Comparison of ENCODE assay signal across 20 cellular contexts in the genomic region with DNA sequence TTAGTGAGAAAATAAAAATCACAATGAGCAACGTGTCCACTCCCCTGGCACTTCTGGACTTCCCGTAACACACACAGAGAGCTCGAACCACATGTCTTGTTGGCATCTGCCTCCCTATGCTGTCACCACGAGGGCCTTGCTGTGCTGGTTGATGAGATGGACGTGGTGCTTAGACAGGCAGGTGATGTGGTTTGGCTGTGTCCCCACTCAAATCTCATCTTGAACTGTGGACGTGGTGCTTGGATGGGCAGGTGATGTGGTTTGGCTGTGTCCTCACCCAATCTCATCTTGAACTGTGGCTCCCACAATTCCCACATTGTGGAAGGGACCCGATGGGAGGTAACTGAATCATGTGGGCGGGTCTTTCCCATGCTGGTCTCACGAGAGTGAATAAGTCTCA. TPM values are rescaled to one million over a fixed set of nuclear protein-coding genes. Genes with fewer than 3 reads are reported as not detected.
A peak's percentile ranks its signal among the peaks of the same experiment; 100 is the strongest.
DNase-seq lines count a peak whose midpoint lies in the region; ATAC-seq and TF ChIP-seq lines count a peak whose summit lies in the region.
"Had no signal": no experiment of that assay in that cellular context is flagged by ENCODE, and none has a peak within 500 bp of the region (broad histone marks: within the 10 kb centered on the region; RNA-seq: fewer than 3 reads in every experiment).

No MANE protein-coding gene starts in this region.

- H3K27ac ChIP-seq in RWPE2 (ENCODE audit: poor library complexity, severe bottlenecking) (no peak overlapping the region), suprapubic skin (no peak overlapping the region)
- H3K27ac ChIP-seq: Peyer's patch had no signal

- CTCF ChIA-PET in activated naive CD4-positive, alpha-beta T cell treated with anti-CD3 and anti-CD28 coated beads, Interleukin-2, amount 10 ng/mL, durations not matched to agents 7 days and 5 days (lab: Charles Lee), result no interaction called here
- CTCF ChIA-PET in activated naive CD4-positive, alpha-beta T cell treated with anti-CD3 and anti-CD28 coated beads for 36 hours (lab: Charles Lee), result interaction anchor here (0.6 to 0.7 kb wide), 2 partner anchors 277 to 861 kb away, joined by 3 read pairs; no protein-coding TSS in a partner anchor

- H3K4me1 Mint-ChIP-seq in activated naive CD4-positive, alpha-beta T cell treated with anti-CD3 and anti-CD28 coated beads, Interleukin-2, amount 10 ng/mL, durations not matched to agents 7 days and 5 days, result peaks cover 11% of the 10 kb centered on the region
- H3K4me1 Mint-ChIP-seq in activated naive CD4-positive, alpha-beta T cell treated with anti-CD3 and anti-CD28 coated beads for 36 hours (ENCODE audit: low read depth), result peaks cover 12% of the 10 kb centered on the region
- peaks cover 11 to 12% of the 10 kb centered on the region in 2 donors for H3K4me1 Mint-ChIP-seq in immature natural killer cell
- H3K4me1 Mint-ChIP-seq in activated T-helper 17 cell treated with anti-CD3 and anti-CD28 coated beads, Interleukin-2, amount 50 U/mL, for 72 hours, result peaks cover 10% of the 10 kb centered on the region

- peaks cover 73% of the 10 kb centered on the region for H3K27me3 Mint-ChIP-seq in activated naive CD4-positive, alpha-beta T cell treated with anti-CD3 and anti-CD28 coated beads, Interleukin-2, amount 10 ng/mL, durations not matched to agents 7 days and 5 days
- H3K27me3 Mint-ChIP-seq in activated naive CD4-positive, alpha-beta T cell treated with anti-CD3 and anti-CD28 coated beads for 36 hours (ENCODE audit: low read depth), result peaks cover 22% of the 10 kb centered on the region
- H3K27me3 Mint-ChIP-seq in immature natural killer cell (ENCODE audit: low read depth in 3 of 3), result peaks cover 11 to 18% (median 12%) of the 10 kb centered on the region in 3 donors
- H3K27me3 Mint-ChIP-seq in activated T-helper 17 cell treated with anti-CD3 and anti-CD28 coated beads, Interleukin-2, amount 50 U/mL, for 72 hours, result peaks cover 17% of the 10 kb centered on the region

- no peaks in the 10 kb centered on the region for H3K9me3 Mint-ChIP-seq in activated naive CD4-positive, alpha-beta T cell treated with anti-CD3 and anti-CD28 coated beads, Interleukin-2, amount 10 ng/mL, durations not matched to agents 7 days and 5 days
- H3K9me3 Mint-ChIP-seq in activated naive CD4-positive, alpha-beta T cell treated with anti-CD3 and anti-CD28 coated beads for 36 hours, result peaks cover 6% of the 10 kb centered on the region
- H3K9me3 Mint-ChIP-seq in immature natural killer cell, result no peaks in the 10 kb centered on the region
- H3K9me3 Mint-ChIP-seq in activated T-helper 17 cell treated with anti-CD3 and anti-CD28 coated beads, Interleukin-2, amount 50 U/mL, for 72 hours, result no peaks in the 10 kb centered on the region
- H3K9me3 Mint-ChIP-seq: CD8-positive, alpha-beta T cell had no signal

- no peak for TF ChIP-seq EP300 in suprapubic skin (IDR thresholded peaks at IDR 0.05)

- ATAC-seq in RWPE2 (ENCODE audit: low read depth) (no peak), GM21367 (IDR thresholded peaks at IDR 0.05; ENCODE audit: unreplicated experiment) (no peak)
- ATAC-seq in activated T-helper 17 cell treated with anti-CD3 and anti-CD28 coated beads, Interleukin-2, amount 50 U/mL, for 72 hours (replicated peaks), result no peak
- ATAC-seq: CD8-positive, alpha-beta T cell; Right ventricle myocardium inferior had no signal

- H3K27ac Mint-ChIP-seq in activated naive CD4-positive, alpha-beta T cell treated with anti-CD3 and anti-CD28 coated beads, Interleukin-2, amount 10 ng/mL, durations not matched to agents 7 days and 5 days, result no peak overlapping the region
- H3K27ac Mint-ChIP-seq in activated naive CD4-positive, alpha-beta T cell treated with anti-CD3 and anti-CD28 coated beads for 36 hours, result no peak overlapping the region
- H3K27ac Mint-ChIP-seq in immature natural killer cell, result peak overlapping the region in 4 of 6 donors; percentile 41 to 78 (median 57)
- no peak overlapping the region for H3K27ac Mint-ChIP-seq in activated T-helper 17 cell treated with anti-CD3 and anti-CD28 coated beads, Interleukin-2, amount 50 U/mL, for 72 hours
- H3K27ac Mint-ChIP-seq: CD8-positive, alpha-beta T cell had no signal

- H3K36me3 Mint-ChIP-seq in activated naive CD4-positive, alpha-beta T cell treated with anti-CD3 and anti-CD28 coated beads, Interleukin-2, amount 10 ng/mL, durations not matched to agents 7 days and 5 days, result no peaks in the 10 kb centered on the region
- peaks cover 1% of the 10 kb centered on the region for H3K36me3 Mint-ChIP-seq in activated naive CD4-positive, alpha-beta T cell treated with anti-CD3 and anti-CD28 coated beads for 36 hours (ENCODE audit: low read depth)
- H3K36me3 Mint-ChIP-seq in immature natural killer cell, result no peaks in the 10 kb centered on the region
- peaks cover 5% of the 10 kb centered on the region for H3K36me3 Mint-ChIP-seq in activated T-helper 17 cell treated with anti-CD3 and anti-CD28 coated beads, Interleukin-2, amount 50 U/mL, for 72 hours (ENCODE audit: low read depth)
- H3K36me3 Mint-ChIP-seq: CD8-positive, alpha-beta T cell had no signal

- intact Hi-C loops in activated naive CD4-positive, alpha-beta T cell treated with anti-CD3 and anti-CD28 coated beads for 36 hours (cut with micrococcal nuclease), result no loop called here

- peaks cover 28% of the 10 kb centered on the region for H3K27me3 ChIP-seq in RWPE2 (ENCODE audit: insufficient read depth, poor library complexity, severe bottlenecking)
- peaks cover 66% of the 10 kb centered on the region for H3K27me3 ChIP-seq in suprapubic skin
- H3K27me3 ChIP-seq: Peyer's patch had no signal

- H3K4me1 ChIP-seq in RWPE2 (ENCODE audit: insufficient read depth, poor library complexity, severe bottlenecking) (no peaks in the 10 kb centered on the region), suprapubic skin (peaks cover 43% of the 10 kb centered on the region)

- peak; percentile 13 for DNase-seq in activated naive CD4-positive, alpha-beta T cell treated with anti-CD3 and anti-CD28 coated beads, Interleukin-2, amount 10 ng/mL, durations not matched to agents 7 days and 5 days
- no peak for DNase-seq in activated naive CD4-positive, alpha-beta T cell treated with anti-CD3 and anti-CD28 coated beads for 36 hours
- peak; percentile 7 for DNase-seq in RWPE2 (ENCODE audit: low spot score)
- DNase-seq in immature natural killer cell, result no peak
- DNase-seq in suprapubic skin (ENCODE audit: low spot score in 2 of 2), result peak; percentile 35 to 55
- no peak for DNase-seq in NCI-H2196 treated with DMSO at 0.1 percent for 48 hours (lab: John Stamatoyannopoulos, UW; ENCODE audit: unreplicated experiment)
- DNase-seq: Calu3, GF-D8, Karpas-422, MM.1S, NCI-H1092 treated with DMSO at 0.1 percent for 48 hours, NCI-H2081 had no signal

- H3K36me3 ChIP-seq in RWPE2 (ENCODE audit: low read depth) (no peaks in the 10 kb centered on the region), suprapubic skin (no peaks in the 10 kb centered on the region)
- H3K36me3 ChIP-seq: Peyer's patch had no signal

- H3K4me3 ChIP-seq in RWPE2 (ENCODE audit: severe bottlenecking) (no peak overlapping the region), suprapubic skin (no peak overlapping the region)
- H3K4me3 ChIP-seq: Peyer's patch had no signal

- no peak overlapping the region for H3K4me3 Mint-ChIP-seq in activated naive CD4-positive, alpha-beta T cell treated with anti-CD3 and anti-CD28 coated beads, Interleukin-2, amount 10 ng/mL, durations not matched to agents 7 days and 5 days
- H3K4me3 Mint-ChIP-seq in activated naive CD4-positive, alpha-beta T cell treated with anti-CD3 and anti-CD28 coated beads for 36 hours, result no peak overlapping the region
- H3K4me3 Mint-ChIP-seq in immature natural killer cell, result no peak overlapping the region
- no peak overlapping the region for H3K4me3 Mint-ChIP-seq in activated T-helper 17 cell treated with anti-CD3 and anti-CD28 coated beads, Interleukin-2, amount 50 U/mL, for 72 hours
- H3K4me3 Mint-ChIP-seq: CD8-positive, alpha-beta T cell had no signal

- TF ChIP-seq POLR2A in suprapubic skin (IDR thresholded peaks at IDR 0.05), result no peak

- H3K9me3 ChIP-seq in RWPE2 (ENCODE audit: severe bottlenecking), result no peaks in the 10 kb centered on the region
- no peaks in the 10 kb centered on the region for H3K9me3 ChIP-seq in suprapubic skin
- H3K9me3 ChIP-seq: Peyer's patch had no signal

- WGBS in suprapubic skin, result 61% methylated on average over 9 of the region's 9 CpGs

- TF ChIP-seq CTCF in RWPE2 (IDR thresholded peaks at IDR 0.05; ENCODE audit: poor library complexity, severe bottlenecking), result no peak
- no peak for TF ChIP-seq CTCF in suprapubic skin (IDR thresholded peaks at IDR 0.05)

RNA-seq across cellular contexts. Expression of a gene that starts 40.0 kb away (rescaled TPM):
- total RNA-seq in activated naive CD4-positive, alpha-beta T cell treated with anti-CD3 and anti-CD28 coated beads for 36 hours, result 1 to 10 TPM; 7.6 to 8.0 TPM
- polyA plus RNA-seq in immature natural killer cell, result under 1 TPM in 2 of 3 donors, not detected in 1; 0.19 to 0.30 TPM
- 10 to 100 TPM in 3 of 4 donors, 1 to 10 TPM in 1; 9.0 to 19.9 (median 12.0) TPM for total RNA-seq in suprapubic skin
- total RNA-seq in activated T-helper 17 cell treated with anti-CD3 and anti-CD28 coated beads, Interleukin-2, amount 50 U/mL, for 72 hours, result 10 to 100 TPM; 12.0 to 16.7 TPM

RNA-seq across cellular contexts. Expression of a gene that starts 58.3 kb away (rescaled TPM):
- not detected for total RNA-seq in activated naive CD4-positive, alpha-beta T cell treated with anti-CD3 and anti-CD28 coated beads for 36 hours
- polyA plus RNA-seq in immature natural killer cell, result under 1 TPM in 2 of 3 donors, not detected in 1; 0.52 to 0.77 TPM
- total RNA-seq in suprapubic skin, result under 1 TPM in 1 of 4 donors, not detected in 3; 0.30 TPM
- total RNA-seq in activated T-helper 17 cell treated with anti-CD3 and anti-CD28 coated beads, Interleukin-2, amount 50 U/mL, for 72 hours, result under 1 TPM in 1 of 2 donors, not detected in 1; 0.37 TPM
- total RNA-seq: H4, Right ventricle myocardium inferior, SK-MEL-5 had no signal
- polyA plus RNA-seq: BJ had no signal

Comparison
In these comparisons a context has a peak if more than half of its experiments do, and no peak if none do; other contexts are left out.
1. DNase-seq: peak in activated naive CD4-positive, alpha-beta T cell treated with anti-CD3 and anti-CD28 coated beads, Interleukin-2, amount 10 ng/mL, durations not matched to agents 7 days and 5 days (single experiment), RWPE2 (single experiment) and suprapubic skin (2 of 2); none in activated naive CD4-positive, alpha-beta T cell treated with anti-CD3 and anti-CD28 coated beads for 36 hours (single experiment), immature natural killer cell (0 of 3) and NCI-H2196 treated with DMSO at 0.1 percent for 48 hours (single experiment).
2. H3K27ac Mint-ChIP-seq: peak in immature natural killer cell (4 of 6); none in activated naive CD4-positive, alpha-beta T cell treated with anti-CD3 and anti-CD28 coated beads, Interleukin-2, amount 10 ng/mL, durations not matched to agents 7 days and 5 days (single experiment), activated naive CD4-positive, alpha-beta T cell treated with anti-CD3 and anti-CD28 coated beads for 36 hours (single experiment) and activated T-helper 17 cell treated with anti-CD3 and anti-CD28 coated beads, Interleukin-2, amount 50 U/mL, for 72 hours (single experiment).